Comparison of ENCODE assay signal across 8 cellular contexts in genomic region chr2:42792087-42792582, GRCh38. TPM values are rescaled to one million over a fixed set of nuclear protein-coding genes. Genes with fewer than 3 reads are reported as not detected.
DNase-seq lines count a peak whose midpoint lies in the region; ATAC-seq and TF ChIP-seq lines count a peak whose summit lies in the region.

No MANE protein-coding gene starts in this region.

- H3K4me3 ChIP-seq in Panc1 (ENCODE audit: low read depth in 2 of 2, low read length in 2 of 2) (peak overlapping the region; percentile 41 to 49), epithelial cell of proximal tubule (ENCODE audit: low read depth, low read length) (peak overlapping the region; percentile 60)

- no peaks in the 10 kb centered on the region for H3K9me3 Mint-ChIP-seq in nephron

- POLR2A ChIA-PET in Panc1 (lab: Charles Lee), result no interaction called here

- TF ChIP-seq CTCF in Panc1 (IDR thresholded peaks at IDR 0.05) (no peak), epithelial cell of proximal tubule (conservative IDR thresholded peaks at IDR 0.05; ENCODE audit: low read depth, low read length) (no peak), nephron (IDR thresholded peaks at IDR 0.05; ENCODE audit: unreplicated experiment in 3 of 3) (no peak)

- no peaks in the 10 kb centered on the region for H3K4me1 ChIP-seq in Panc1 (ENCODE audit: control insufficient read depth, insufficient read depth, low read length)

- peak overlapping the region; percentile 99 for H3K27ac Mint-ChIP-seq in nephron

- DNase-seq in AML-193 (lab: John Stamatoyannopoulos, UW) (peak; percentile 57 to 60), Panc1 (ENCODE audit: low read depth, low spot score) (no peak), epithelial cell of proximal tubule (ENCODE audit: low read depth) (no peak), NCI-H2196 treated with DMSO at 0.1 percent for 48 hours (lab: John Stamatoyannopoulos, UW; ENCODE audit: unreplicated experiment) (no peak), G401 (ENCODE audit: low spot score) (no peak), RKO (ENCODE audit: low spot score) (no peak)

- ATAC-seq in GM21390 (IDR thresholded peaks at IDR 0.05; ENCODE audit: unreplicated experiment) (peak; percentile 24), Panc1 (peak; percentile 64)

- in situ Hi-C loops in Panc1 (cut with HindIII; ENCODE audit: low pct_unique_long_range_greater_than_20kb, low sequenced_read_pairs), result no loop called here
- in situ Hi-C loops in G401 (cut with HindIII; ENCODE audit: low sequenced_read_pairs), result no loop called here

- H3K36me3 Mint-ChIP-seq in nephron (ENCODE audit: low read depth), result peaks cover 15% of the 10 kb centered on the region

- H3K27me3 Mint-ChIP-seq in nephron (ENCODE audit: low read depth), result peaks cover 8% of the 10 kb centered on the region

- peak overlapping the region; percentile 86 to 96 (median 90) for H3K4me3 Mint-ChIP-seq in nephron

- no peaks in the 10 kb centered on the region for H3K9me3 ChIP-seq in Panc1 (ENCODE audit: control insufficient read depth, insufficient read depth, low read depth, low read length)

- no peak overlapping the region for H3K27ac ChIP-seq in Panc1 (ENCODE audit: low read length)

- CTCF ChIA-PET in Panc1 (lab: Charles Lee), result no interaction called here

- H3K4me1 Mint-ChIP-seq in nephron, result peaks cover 68% of the 10 kb centered on the region

- no peaks in the 10 kb centered on the region for H3K36me3 ChIP-seq in Panc1 (ENCODE audit: control insufficient read depth, insufficient read depth, low read length)

- intact Hi-C loops in Panc1 (cut with micrococcal nuclease; ENCODE audit: unreplicated experiment), result no loop called here

- no TSS peak for BruUV-seq in Panc1 (replicated peaks; lab: Mats Ljungman, UMichigan)

- H3K27me3 ChIP-seq in Panc1 (ENCODE audit: control insufficient read depth, insufficient read depth, low read length), result no peaks in the 10 kb centered on the region

RNA-seq across cellular contexts. Expression of gene HAAO, which starts 0.2 kb away (rescaled TPM):
- total RNA-seq in Panc1 (2021; ENCODE audit: unreplicated experiment) (0.74 TPM), epithelial cell of proximal tubule (2.2 and 6.1 TPM in 2 replicates)
- 1.4 TPM for polyA plus RNA-seq in Panc1 (2012; ENCODE audit: insufficient read length)
- total RNA-seq in G401 (2014; rRNA removed; shearing (Covaris generic)), result not detected in 2 replicates

RNA-seq across cellular contexts. Expression of gene OXER1, which starts 28.2 kb away (rescaled TPM):
- total RNA-seq in Panc1 (2021; ENCODE audit: unreplicated experiment) (0.10 TPM), epithelial cell of proximal tubule (0.07 TPM in 1 of 2 replicates, not detected in the other)
- polyA plus RNA-seq in Panc1 (2012; ENCODE audit: insufficient read length), result 0.17 TPM
- not detected in 2 replicates for total RNA-seq in G401 (2014; rRNA removed; shearing (Covaris generic))

Comparison
In these comparisons a context has a peak if more than half of its experiments do, and no peak if none do; other contexts are left out.
1. DNase-seq: peak in AML-193 (2 of 2); none in Panc1 (single experiment), epithelial cell of proximal tubule (single experiment), NCI-H2196 treated with DMSO at 0.1 percent for 48 hours (single experiment), G401 (single experiment) and RKO (single experiment).